Comparison of ENCODE assay signal across 1 cellular context in the genomic region with DNA sequence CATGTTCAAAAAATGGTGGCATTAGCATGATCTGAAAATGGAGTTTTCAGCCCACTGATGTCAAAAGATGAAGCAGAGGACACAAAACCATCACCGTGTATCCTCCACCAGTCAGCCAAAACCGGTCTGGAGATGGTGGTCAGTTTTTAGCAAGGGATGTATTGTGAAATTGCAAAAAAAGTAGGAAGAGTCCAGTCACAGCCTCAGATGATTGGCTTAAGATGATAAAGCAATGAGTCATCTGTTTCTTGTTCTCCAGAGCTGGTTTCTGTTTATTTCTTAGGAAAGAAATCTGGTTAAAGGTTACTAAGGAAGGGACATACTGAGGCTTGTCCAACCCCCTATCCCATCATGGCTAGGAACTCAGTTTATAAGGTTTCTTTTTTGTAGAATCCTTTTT.
TF ChIP-seq lines count a peak whose summit lies in the region.

No MANE protein-coding gene starts in this region.

TF ChIP-seq in GM23338, 12 proteins besides CTCF, POLR2A, EP300 and RAD21 (continued from another document):
- no peak for TF ChIP-seq ZNF462 (CRISPR knock-in tag; IDR thresholded peaks at IDR 0.05)
- TF ChIP-seq, protein P1, sequence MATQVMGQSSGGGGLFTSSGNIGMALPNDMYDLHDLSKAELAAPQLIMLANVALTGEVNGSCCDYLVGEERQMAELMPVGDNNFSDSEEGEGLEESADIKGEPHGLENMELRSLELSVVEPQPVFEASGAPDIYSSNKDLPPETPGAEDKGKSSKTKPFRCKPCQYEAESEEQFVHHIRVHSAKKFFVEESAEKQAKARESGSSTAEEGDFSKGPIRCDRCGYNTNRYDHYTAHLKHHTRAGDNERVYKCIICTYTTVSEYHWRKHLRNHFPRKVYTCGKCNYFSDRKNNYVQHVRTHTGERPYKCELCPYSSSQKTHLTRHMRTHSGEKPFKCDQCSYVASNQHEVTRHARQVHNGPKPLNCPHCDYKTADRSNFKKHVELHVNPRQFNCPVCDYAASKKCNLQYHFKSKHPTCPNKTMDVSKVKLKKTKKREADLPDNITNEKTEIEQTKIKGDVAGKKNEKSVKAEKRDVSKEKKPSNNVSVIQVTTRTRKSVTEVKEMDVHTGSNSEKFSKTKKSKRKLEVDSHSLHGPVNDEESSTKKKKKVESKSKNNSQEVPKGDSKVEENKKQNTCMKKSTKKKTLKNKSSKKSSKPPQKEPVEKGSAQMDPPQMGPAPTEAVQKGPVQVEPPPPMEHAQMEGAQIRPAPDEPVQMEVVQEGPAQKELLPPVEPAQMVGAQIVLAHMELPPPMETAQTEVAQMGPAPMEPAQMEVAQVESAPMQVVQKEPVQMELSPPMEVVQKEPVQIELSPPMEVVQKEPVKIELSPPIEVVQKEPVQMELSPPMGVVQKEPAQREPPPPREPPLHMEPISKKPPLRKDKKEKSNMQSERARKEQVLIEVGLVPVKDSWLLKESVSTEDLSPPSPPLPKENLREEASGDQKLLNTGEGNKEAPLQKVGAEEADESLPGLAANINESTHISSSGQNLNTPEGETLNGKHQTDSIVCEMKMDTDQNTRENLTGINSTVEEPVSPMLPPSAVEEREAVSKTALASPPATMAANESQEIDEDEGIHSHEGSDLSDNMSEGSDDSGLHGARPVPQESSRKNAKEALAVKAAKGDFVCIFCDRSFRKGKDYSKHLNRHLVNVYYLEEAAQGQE (IDR thresholded peaks at IDR 0.05; ENCODE audit: unreplicated experiment) = no peak
